ENCODE assay signal across 8 cellular contexts in genomic region chr4:159175165-159175988, GRCh38.
DNase-seq lines count a peak whose midpoint lies in the region; ATAC-seq, FAIRE-seq and TF ChIP-seq lines count a peak whose summit lies in the region.

No MANE protein-coding gene starts in this region.

- H3K27ac ChIP-seq in colonic mucosa (no peak overlapping the region), HepG2 (ENCODE audit: extremely low read length, insufficient read depth, low read length) (no peak overlapping the region)

- peak overlapping the region; percentile 68 for H3K4me2 ChIP-seq in HepG2 (ENCODE audit: low read depth, low read length)

- TF ChIP-seq CTCF in AG10803 (conservative IDR thresholded peaks at IDR 0.05; ENCODE audit: low read length), result peak; percentile 81
- TF ChIP-seq CTCF in colonic mucosa (IDR thresholded peaks at IDR 0.05), result peak; percentile 81
- TF ChIP-seq CTCF in HepG2 (CRISPR knock-in tag; IDR thresholded peaks at IDR 0.05), result peak; percentile 85

- DNase-seq in AG10803 (ENCODE audit: low read depth) (peak; percentile 90), NCI-H2227 treated with DMSO at 0.1 percent for 48 hours (lab: John Stamatoyannopoulos, UW) (peak; percentile 66), colonic mucosa (peak; percentile 70), HepG2 (ENCODE audit: low spot score) (peak; percentile 77)
- peak; percentile 37 for DNase-seq in activated CD4-positive, CD25-positive, alpha-beta regulatory T cell treated with anti-CD3 and anti-CD28 coated beads, Interleukin-2, amount 50 U/mL, for 16 hours (ENCODE audit: low read depth, low spot score)
- DNase-seq in stimulated activated CD4-positive, alpha-beta T cell treated with anti-CD3 and anti-CD28 coated beads, Interleukin-4, amount 100 ng/mL, for 4 hours, result peak; percentile 39 to 47

- CTCF ChIA-PET in HepG2 (lab: Yijun Ruan, JAX; ENCODE audit: low intra/inter-chr PET ratio, low total read pairs), result interaction anchor here (0.6 to 2.7 kb wide), 4 partner anchors 71 to 445 kb away, joined by 3 to 26 read pairs (median 4); no protein-coding TSS in a partner anchor

- ATAC-seq in GM18868 (IDR thresholded peaks at IDR 0.05; ENCODE audit: unreplicated experiment), result peak; percentile 44
- peak; percentile 62 for ATAC-seq in HG03135 (IDR thresholded peaks at IDR 0.05; ENCODE audit: unreplicated experiment)
- ATAC-seq in HepG2, result peak; percentile 93

- WGBS in HepG2 (ENCODE audit: low lambda C conversion rate), result 15% methylated on average over 12 of the region's 12 CpGs

- H2AFZ ChIP-seq in HepG2 (ENCODE audit: low read length), result no peak overlapping the region

- no TSS peak for BruUV-seq in HepG2 (replicated peaks; lab: Mats Ljungman, UMichigan)

- peak; percentile 76 for TF ChIP-seq RAD21 in HepG2 (CRISPR knock-in tag; IDR thresholded peaks at IDR 0.05)

- peak; percentile 62 for FAIRE-seq in HepG2 (lab: Jason Lieb, UNC)

- H3K27me3 ChIP-seq in colonic mucosa (no peaks in the 10 kb centered on the region), HepG2 (ENCODE audit: control insufficient read depth in 1 of 2, insufficient read depth in 2 of 2, low read length in 2 of 2) (no peaks in the 10 kb centered on the region)

- no peak for TF ChIP-seq EP300 in HepG2 (IDR thresholded peaks at IDR 0.05; ENCODE audit: low read depth in 2 of 2, low read length in 2 of 2)
- TF ChIP-seq EP300 in HepG2 (CRISPR knock-in tag; IDR thresholded peaks at IDR 0.05; ENCODE audit: borderline replicate concordance), result no peak

- TF ChIP-seq POLR2A in HepG2 (IDR thresholded peaks at IDR 0.05; ENCODE audit: insufficient read depth in 1 of 2, low read depth in 2 of 2, low read length in 2 of 2), result no peak

- H3K9me3 ChIP-seq in colonic mucosa (no peaks in the 10 kb centered on the region), HepG2 (ENCODE audit: low read length) (no peaks in the 10 kb centered on the region)

- intact Hi-C loops in colonic mucosa (cut with DNase I) (loop anchor here (5.0 to 10.0 kb wide), 3 partner anchors 71 to 451 kb away; partner anchors contain the start of genes PPID and RAPGEF2), HepG2 (cut with micrococcal nuclease; ENCODE audit: unreplicated experiment) (loop anchor here (1.0 to 10.0 kb wide), 6 partner anchors 28 to 445 kb away; no protein-coding TSS in a partner anchor)

- H3K36me3 ChIP-seq in colonic mucosa (no peaks in the 10 kb centered on the region), HepG2 (replicated peaks in 1 of 2; ENCODE audit: control insufficient read depth in 1 of 2, insufficient read depth in 2 of 2, low read length in 2 of 2) (no peaks in the 10 kb centered on the region; a peak in 1 of 5 replicates)

- H3K4me1 ChIP-seq in colonic mucosa (peaks cover 10% of the 10 kb centered on the region), HepG2 (ENCODE audit: insufficient read depth, low read length) (peaks cover 41% of the 10 kb centered on the region)

- peaks cover 4% of the 10 kb centered on the region; the same call in 1 of the 2 replicates for H4K20me1 ChIP-seq in HepG2 (ENCODE audit: insufficient read depth, low read length)

- in situ Hi-C loops in HepG2 (cut with HindIII; ENCODE audit: extremely low pct_ligation_motif_present, low pct_unique_long_range_greater_than_20kb), result loop anchor here (5.0 to 10.0 kb wide), 3 partner anchors 71 to 313 kb away; partner anchors contain the start of gene RAPGEF2

- H3K79me2 ChIP-seq in HepG2 (ENCODE audit: insufficient read depth, low read length), result peaks cover 29% of the 10 kb centered on the region

- H3K9ac ChIP-seq in colonic mucosa (ENCODE audit: low read depth in 2 of 2, low read length in 2 of 2), result no peak overlapping the region
- no peak overlapping the region; the same call in 1 of the 2 replicates for H3K9ac ChIP-seq in HepG2 (ENCODE audit: insufficient read depth, low read depth, low read length)

- H3K4me3 ChIP-seq in AG10803 (ENCODE audit: low read length) (peak overlapping the region; percentile 46), colonic mucosa (no peak overlapping the region), HepG2 (replicated peaks in 1 of 3; ENCODE audit: insufficient read depth in 1 of 3, low read depth in 2 of 3, low read length in 3 of 3) (peak overlapping the region in 1 of 3 experiments; percentile 20; a peak in 1 of 6 replicates)

- POLR2A ChIA-PET in HepG2 (lab: Yijun Ruan, JAX), result no interaction called here

TF ChIP-seq in HepG2, 621 proteins besides CTCF, POLR2A, EP300 and RAD21 (continues in another document):
- peak; percentile 47 for TF ChIP-seq ASH2L (IDR thresholded peaks at IDR 0.05; ENCODE audit: insufficient read length, low read depth, low read length)
- TF ChIP-seq ZNF766 (CRISPR knock-in tag; IDR thresholded peaks at IDR 0.05; ENCODE audit: borderline replicate concordance), result no peak
- peak; percentile 37; the same call in 1 of the 2 replicates for TF ChIP-seq LCORL (IDR thresholded peaks at IDR 0.05)
- no peak for TF ChIP-seq LCORL (CRISPR knock-in tag; IDR thresholded peaks at IDR 0.05)
- TF ChIP-seq ATF2 (CRISPR knock-in tag; IDR thresholded peaks at IDR 0.05), result 0 out of 2 replicates have a peak, but pooled peaks have one; percentile 28
- TF ChIP-seq POGZ (CRISPR knock-in tag; IDR thresholded peaks at IDR 0.05), result 0 out of 2 replicates have a peak, but pooled peaks have one; percentile 21
- no peak for TF ChIP-seq GPN1 (CRISPR knock-in tag; IDR thresholded peaks at IDR 0.05; ENCODE audit: borderline replicate concordance)
- TF ChIP-seq KDM1A (CRISPR knock-in tag; IDR thresholded peaks at IDR 0.05), result 0 out of 2 replicates have a peak, but pooled peaks have one; percentile 32
- 0 out of 2 replicates have a peak, but pooled peaks have one; percentile 49 for TF ChIP-seq SMAD3 (CRISPR knock-in tag; IDR thresholded peaks at IDR 0.05)
- TF ChIP-seq THAP11 (CRISPR knock-in tag; IDR thresholded peaks at IDR 0.05), result 0 out of 2 replicates have a peak, but pooled peaks have one; percentile 12
- no peak for TF ChIP-seq HOXD1 (CRISPR knock-in tag; IDR thresholded peaks at IDR 0.05)
- TF ChIP-seq CREB1 (IDR thresholded peaks at IDR 0.05), result 0 out of 2 replicates have a peak, but pooled peaks have one; percentile 23
- TF ChIP-seq CREB1 (CRISPR knock-in tag; IDR thresholded peaks at IDR 0.05), result peak; percentile 55
- no peak for TF ChIP-seq RAD51 (IDR thresholded peaks at IDR 0.05; ENCODE audit: borderline replicate concordance)
- TF ChIP-seq PCBP1 (IDR thresholded peaks at IDR 0.05; ENCODE audit: borderline replicate concordance, low read depth, low read length), result no peak
- no peak for TF ChIP-seq ZIK1 (CRISPR knock-in tag; IDR thresholded peaks at IDR 0.05; ENCODE audit: borderline replicate concordance, low read depth)
- TF ChIP-seq SOX6 (IDR thresholded peaks at IDR 0.05), result no peak
- TF ChIP-seq SOX6 (CRISPR knock-in tag; IDR thresholded peaks at IDR 0.05), result peak; percentile 71
- 0 out of 2 replicates have a peak, but pooled peaks have one; percentile 32 for TF ChIP-seq ARID3A (IDR thresholded peaks at IDR 0.05; ENCODE audit: low read depth, low read length)
- peak; percentile 89 for TF ChIP-seq SMC3 (IDR thresholded peaks at IDR 0.05; ENCODE audit: low read length)
- 0 out of 2 replicates have a peak, but pooled peaks have one; percentile 10 for TF ChIP-seq NCOA2 (CRISPR knock-in tag; IDR thresholded peaks at IDR 0.05)
- no peak for TF ChIP-seq MAX (IDR thresholded peaks at IDR 0.05)

Comparison
In these comparisons a context has a peak if more than half of its experiments do, and no peak if none do; other contexts are left out.
1. DNase-seq: peak in every context shown above with its lines; median percentile 90 in AG10803; 77 in HepG2; 70 in colonic mucosa; 66 in NCI-H2227 treated with DMSO at 0.1 percent for 48 hours; 43 in stimulated activated CD4-positive, alpha-beta T cell treated with anti-CD3 and anti-CD28 coated beads, Interleukin-4, amount 100 ng/mL, for 4 hours; 37 in activated CD4-positive, CD25-positive, alpha-beta regulatory T cell treated with anti-CD3 and anti-CD28 coated beads, Interleukin-2, amount 50 U/mL, for 16 hours.